ENCODE assay signal across 8 cellular contexts in genomic region chr19:17762505-17763229, GRCh38. TPM values are rescaled to one million over a fixed set of nuclear protein-coding genes. Genes with fewer than 3 reads are reported as not detected.
A peak's percentile ranks its signal among the peaks of the same experiment; 100 is the strongest.
DNase-seq lines count a peak whose midpoint lies in the region; ATAC-seq, FAIRE-seq and TF ChIP-seq lines count a peak whose summit lies in the region.

No MANE protein-coding gene starts in this region.

- TF ChIP-seq CTCF in gastrocnemius medialis (IDR thresholded peaks at IDR 0.05 in 4 of 5, conservative IDR thresholded peaks at IDR 0.05 in 1 of 5) = no peak

- FAIRE-seq in RCC 7860 (lab: Jason Lieb, UNC) (no peak), GM12892 (lab: Jason Lieb, UNC) (no peak)

- peaks cover 4 to 9% (median 8%) of the 10 kb centered on the region in 3 donors for H3K27me3 ChIP-seq in gastrocnemius medialis

- in situ Hi-C loops in gastrocnemius medialis (cut with MboI; ENCODE audit: low sequenced_read_pairs in 4 of 4) = loop anchor here in 1 of 4 donors (10.0 kb wide), 1 partner anchor 48 kb away; the partner anchor contains the start of gene MAP1S

- no peak for TF ChIP-seq POLR2A in GM12892 (IDR thresholded peaks at IDR 0.05; ENCODE audit: low read depth, low read length)
- TF ChIP-seq POLR2A in gastrocnemius medialis (IDR thresholded peaks at IDR 0.05) = no peak

- ATAC-seq in HG03025 (IDR thresholded peaks at IDR 0.05; ENCODE audit: low FRiP score, unreplicated experiment) = no peak
- no peak for ATAC-seq in GM18861 (IDR thresholded peaks at IDR 0.05; ENCODE audit: unreplicated experiment)
- ATAC-seq in gastrocnemius medialis = no peak

- no peaks in the 10 kb centered on the region for H3K9me3 ChIP-seq in gastrocnemius medialis

- H3K4me1 ChIP-seq in gastrocnemius medialis = peaks cover 0 to 3% of the 10 kb centered on the region in 2 donors

- no peak overlapping the region for H3K4me3 ChIP-seq in gastrocnemius medialis

- intact Hi-C loops in gastrocnemius medialis (cut with DNase I; ENCODE audit: low total_unique reads) = no loop called here

- DNase-seq in stimulated activated CD4-positive, alpha-beta T cell treated with anti-CD3 and anti-CD28 coated beads, Interleukin-1b, Interleukin-23, amount 100 ng/mL, for 48 hours = peak; percentile 38
- DNase-seq in stimulated activated CD4-positive, alpha-beta T cell treated with anti-CD3 and anti-CD28 coated beads, Interleukin-12 subunit alpha, Interleukin-12 subunit beta, amount 100 ng/mL, for 4 hours = no peak
- peak; percentile 20 for DNase-seq in RCC 7860 (ENCODE audit: low spot score)
- peak; percentile 22 for DNase-seq in fibroblast of peridontal ligament (ENCODE audit: extremely low read depth)
- DNase-seq in GM12892 (ENCODE audit: insufficient read length) = no peak
- no peak for DNase-seq in gastrocnemius medialis

- H3K27ac ChIP-seq in gastrocnemius medialis = no peak overlapping the region

- no peaks in the 10 kb centered on the region for H3K36me3 ChIP-seq in gastrocnemius medialis

RNA-seq across cellular contexts. Expression of gene FCHO1, which starts 11.4 kb away (rescaled TPM):
- 19.9 TPM for polyA plus RNA-seq in GM12892 (2012; ENCODE audit: missing spikeins)
- 1 to 10 TPM in 1 of 4 donors, under 1 TPM in 2, not detected in 1; 0.13 to 2.1 (median 0.51) TPM for total RNA-seq in gastrocnemius medialis

RNA-seq across cellular contexts. Expression of gene B3GNT3, which starts 32.3 kb away (rescaled TPM):
- polyA plus RNA-seq in GM12892 (2012; ENCODE audit: missing spikeins) = not detected
- under 1 TPM in 2 of 4 donors, not detected in 2; 0.13 to 0.39 TPM for total RNA-seq in gastrocnemius medialis

RNA-seq across cellular contexts. Expression of gene MAP1S, which starts 43.4 kb away (rescaled TPM):
- polyA plus RNA-seq in GM12892 (2012; ENCODE audit: missing spikeins) = 16.0 TPM
- total RNA-seq in gastrocnemius medialis = 10 to 100 TPM; 20.0 to 61.5 (median 35.1) TPM

RNA-seq across cellular contexts. Expression of gene INSL3, which starts 58.7 kb away (rescaled TPM):
- polyA plus RNA-seq in GM12892 (2012; ENCODE audit: missing spikeins) = 0.40 TPM
- not detected for total RNA-seq in gastrocnemius medialis

Comparison
In these comparisons a context has a peak if more than half of its experiments do, and no peak if none do; other contexts are left out.
1. DNase-seq: peak in stimulated activated CD4-positive, alpha-beta T cell treated with anti-CD3 and anti-CD28 coated beads, Interleukin-1b, Interleukin-23, amount 100 ng/mL, for 48 hours (single experiment), RCC 7860 (single experiment) and fibroblast of peridontal ligament (single experiment); none in stimulated activated CD4-positive, alpha-beta T cell treated with anti-CD3 and anti-CD28 coated beads, Interleukin-12 subunit alpha, Interleukin-12 subunit beta, amount 100 ng/mL, for 4 hours (single experiment), GM12892 (single experiment) and gastrocnemius medialis (0 of 2).